Comparison of ENCODE assay signal across 15 cellular contexts in the genomic region with DNA sequence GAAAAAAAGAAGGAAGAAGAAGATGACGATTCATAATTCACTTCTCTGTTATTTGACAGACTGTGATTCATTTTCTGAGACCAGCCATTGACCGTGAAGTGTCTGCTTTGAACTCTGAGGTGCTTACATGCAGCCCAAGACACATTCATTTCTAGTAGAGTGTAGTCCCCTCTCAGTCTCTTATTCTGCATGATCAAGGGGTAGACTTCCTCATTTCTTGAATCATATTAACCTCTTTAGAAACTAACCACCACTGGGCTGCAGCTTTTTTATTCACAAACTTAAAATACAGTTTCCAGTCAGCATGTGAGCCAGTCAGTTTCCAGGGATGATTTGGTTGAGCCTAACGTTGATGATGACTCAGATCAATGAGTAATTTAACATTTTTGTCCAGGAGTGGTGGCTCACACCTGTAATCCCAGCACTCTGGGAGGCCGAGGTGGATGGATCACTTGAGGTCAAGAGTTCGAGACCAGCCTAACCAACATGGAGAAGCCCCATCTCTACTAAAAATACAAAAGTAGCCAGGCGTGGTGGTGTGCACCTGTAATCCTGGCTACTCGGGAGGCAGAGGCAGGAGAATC. TPM values are rescaled to one million over a fixed set of nuclear protein-coding genes. Genes with fewer than 3 reads are reported as not detected.
DNase-seq lines count a peak whose midpoint lies in the region; ATAC-seq and TF ChIP-seq lines count a peak whose summit lies in the region.
"Had no signal": no experiment of that assay in that cellular context is flagged by ENCODE, and none has a peak within 500 bp of the region (broad histone marks: within the 10 kb centered on the region; RNA-seq: fewer than 3 reads in every experiment).

No MANE protein-coding gene starts in this region.

- DNase-seq in mammary epithelial cell: peak; percentile 20
- no peak for DNase-seq in breast epithelium (ENCODE audit: low spot score in 2 of 2)
- no peak for DNase-seq in IMR-90
- DNase-seq in activated CD4-positive, alpha-beta memory T cell treated with anti-CD3 and anti-CD28 coated beads, Interleukin-2, amount 10 ng/mL, durations not matched to agents 7 days and 5 days: no peak
- DNase-seq in stimulated activated naive CD8-positive, alpha-beta T cell treated with anti-CD3 and anti-CD28 coated beads, Interleukin-15, amount 100 ng/mL, for 72 hours: no peak
- DNase-seq in midbrain (lab: John Stamatoyannopoulos, UW): no peak
- no peak for DNase-seq in effector memory CD8-positive, alpha-beta T cell
- DNase-seq: NCI-H510A, SW 1271, thyroid gland had no signal

- no peak overlapping the region for H4K91ac ChIP-seq in IMR-90 (ENCODE audit: insufficient read depth, low read depth, low read length)

- H3K9ac ChIP-seq in mammary epithelial cell (ENCODE audit: insufficient read depth, low read length) (no peak overlapping the region), IMR-90 (ENCODE audit: low read depth, low read length) (no peak overlapping the region)

- POLR2A ChIA-PET in IMR-90 (lab: Charles Lee; ENCODE audit: unreplicated experiment): no interaction called here
- POLR2A ChIA-PET in activated CD4-positive, alpha-beta memory T cell treated with anti-CD3 and anti-CD28 coated beads, Interleukin-2, amount 10 ng/mL, durations not matched to agents 7 days and 5 days (lab: Charles Lee): no interaction called here

- CTCF ChIA-PET in mammary epithelial cell (lab: Charles Lee; ENCODE audit: low non-redundant PET) (no interaction called here), IMR-90 (lab: Yijun Ruan, JAX) (no interaction called here)
- CTCF ChIA-PET in activated CD4-positive, alpha-beta memory T cell treated with anti-CD3 and anti-CD28 coated beads, Interleukin-2, amount 10 ng/mL, durations not matched to agents 7 days and 5 days (lab: Charles Lee): interaction anchor here (1.0 to 9.8 kb wide), 3 partner anchors 143 to 291 kb away, joined by 4 to 111 read pairs (median 5); no protein-coding TSS in a partner anchor

- H3K4me2 ChIP-seq in mammary epithelial cell (ENCODE audit: insufficient read depth, low read depth, low read length) (no peak overlapping the region), IMR-90 (ENCODE audit: low read depth, low read length) (no peak overlapping the region)

- H3K4me1 Mint-ChIP-seq in activated CD4-positive, alpha-beta memory T cell treated with anti-CD3 and anti-CD28 coated beads, Interleukin-2, amount 10 ng/mL, durations not matched to agents 7 days and 5 days: peaks cover 16% of the 10 kb centered on the region
- peaks cover 33% of the 10 kb centered on the region for H3K4me1 Mint-ChIP-seq in stimulated activated naive CD8-positive, alpha-beta T cell treated with anti-CD3 and anti-CD28 coated beads, Interleukin-15, amount 100 ng/mL, for 72 hours
- H3K4me1 Mint-ChIP-seq in effector memory CD8-positive, alpha-beta T cell (ENCODE audit: low read depth in 2 of 2): peaks cover 6 to 7% of the 10 kb centered on the region in 2 donors

- H3K27me3 Mint-ChIP-seq in activated CD4-positive, alpha-beta memory T cell treated with anti-CD3 and anti-CD28 coated beads, Interleukin-2, amount 10 ng/mL, durations not matched to agents 7 days and 5 days: no peaks in the 10 kb centered on the region
- no peaks in the 10 kb centered on the region for H3K27me3 Mint-ChIP-seq in stimulated activated naive CD8-positive, alpha-beta T cell treated with anti-CD3 and anti-CD28 coated beads, Interleukin-15, amount 100 ng/mL, for 72 hours
- H3K27me3 Mint-ChIP-seq in effector memory CD8-positive, alpha-beta T cell: no peaks in the 10 kb centered on the region
- H3K27me3 Mint-ChIP-seq: natural killer cell treated with Interleukin-12 subunit alpha and Interleukin-12 subunit beta and Interleukin-15 and Interleukin-18, amount 100 ng/mL, for 72 hours had no signal

- in situ Hi-C loops in mammary epithelial cell (cut with MboI; ENCODE audit: low sequenced_read_pairs in 2 of 2) (loop anchor here (5.0 to 25.0 kb wide), 2 partner anchors 279 to 1264 kb away; no protein-coding TSS in a partner anchor), IMR-90 (cut with MboI; ENCODE audit: low sequenced_read_pairs) (loop anchor here (5.0 to 25.0 kb wide), 2 partner anchors 279 to 789 kb away; partner anchors contain the start of gene FBXL7)

- dilution Hi-C loops in mammary epithelial cell (cut with HindIII; ENCODE audit: low sequenced_read_pairs) (loop anchor here (5.0 kb wide), 1 partner anchor 254 kb away; no protein-coding TSS in a partner anchor), IMR-90 (cut with HindIII; ENCODE audit: low sequenced_read_pairs, unreplicated experiment) (no loop called here)

- H3K4me3 ChIP-seq in mammary epithelial cell (replicated peaks in 1 of 3; ENCODE audit: insufficient read depth in 1 of 3, low read depth in 2 of 3, low read length in 3 of 3) (no peak overlapping the region), breast epithelium (no peak overlapping the region), IMR-90 (ENCODE audit: insufficient read depth, low read depth, low read length) (no peak overlapping the region)
- H3K4me3 ChIP-seq: lung, thyroid gland had no signal

- H3K36me3 ChIP-seq in mammary epithelial cell (ENCODE audit: insufficient read depth, low read length): no peaks in the 10 kb centered on the region
- H3K36me3 ChIP-seq in breast epithelium: no peaks in the 10 kb centered on the region
- H3K36me3 ChIP-seq in IMR-90 (ENCODE audit: control insufficient read depth, insufficient read depth, low read length): no peaks in the 10 kb centered on the region

- H4K5ac ChIP-seq in IMR-90 (ENCODE audit: low read depth, low read length): no peak overlapping the region

- TF ChIP-seq POLR2A in breast epithelium (IDR thresholded peaks at IDR 0.05) (no peak), IMR-90 (IDR thresholded peaks at IDR 0.05; ENCODE audit: low read depth, low read length) (no peak)

- WGBS in mammary epithelial cell (ENCODE audit: low coverage, missing lambda C conversion rate): 79% methylated on average over 7 of the region's 7 CpGs
- WGBS in IMR-90 (ENCODE audit: extremely low coverage in 2 of 2, insufficient read length in 1 of 2), 2 experiments: no CpG with 5 or more reads among the region's 7 CpGs

- H3K27ac ChIP-seq in mammary epithelial cell (ENCODE audit: insufficient read depth, low read depth, low read length) (no peak overlapping the region), breast epithelium (no peak overlapping the region), IMR-90 (ENCODE audit: insufficient read depth, low read length) (no peak overlapping the region)
- H3K27ac ChIP-seq: thyroid gland, VCaP had no signal

- H3K27me3 ChIP-seq in mammary epithelial cell (ENCODE audit: insufficient read depth, low read length) (no peaks in the 10 kb centered on the region), breast epithelium (no peaks in the 10 kb centered on the region), IMR-90 (ENCODE audit: control insufficient read depth, insufficient read depth, low read length) (no peaks in the 10 kb centered on the region)
- H3K27me3 ChIP-seq: thyroid gland had no signal

- TF ChIP-seq RAD21 in IMR-90 (IDR thresholded peaks at IDR 0.05; ENCODE audit: low read length): no peak

- H2AFZ ChIP-seq in mammary epithelial cell (ENCODE audit: low read depth, low read length) (no peak overlapping the region), IMR-90 (replicated peaks; ENCODE audit: low read length, poor library complexity) (no peak overlapping the region)

- H3K56ac ChIP-seq in IMR-90 (ENCODE audit: extremely low read depth, insufficient read depth, low read length): no peak overlapping the region

- H3K4ac ChIP-seq in IMR-90 (ENCODE audit: low read depth, low read length): no peak overlapping the region

- BruUV-seq in mammary epithelial cell (replicated peaks; lab: Mats Ljungman, UMichigan): no TSS peak
- no TSS peak for BruUV-seq in IMR-90 (replicated peaks; lab: Mats Ljungman, UMichigan)

- peaks cover 0 to 12% of the 10 kb centered on the region in 2 experiments; a peak in 1 of 4 replicates for H3K79me1 ChIP-seq in IMR-90 (ENCODE audit: low read depth in 1 of 2, low read length in 2 of 2)

- no peak overlapping the region for H3K4me3 Mint-ChIP-seq in activated CD4-positive, alpha-beta memory T cell treated with anti-CD3 and anti-CD28 coated beads, Interleukin-2, amount 10 ng/mL, durations not matched to agents 7 days and 5 days
- H3K4me3 Mint-ChIP-seq in stimulated activated naive CD8-positive, alpha-beta T cell treated with anti-CD3 and anti-CD28 coated beads, Interleukin-15, amount 100 ng/mL, for 72 hours: no peak overlapping the region
- H3K4me3 Mint-ChIP-seq in effector memory CD8-positive, alpha-beta T cell: no peak overlapping the region
- H3K4me3 Mint-ChIP-seq: natural killer cell treated with Interleukin-12 subunit alpha and Interleukin-12 subunit beta and Interleukin-15 and Interleukin-18, amount 100 ng/mL, for 72 hours had no signal

- H2BK5ac ChIP-seq in IMR-90 (ENCODE audit: low read depth, low read length, poor library complexity, severe bottlenecking): no peak overlapping the region

- H3K23ac ChIP-seq in IMR-90 (ENCODE audit: low read depth, low read length): no peak overlapping the region

- H3K27ac Mint-ChIP-seq in activated CD4-positive, alpha-beta memory T cell treated with anti-CD3 and anti-CD28 coated beads, Interleukin-2, amount 10 ng/mL, durations not matched to agents 7 days and 5 days: peak overlapping the region; percentile 10
- H3K27ac Mint-ChIP-seq in stimulated activated naive CD8-positive, alpha-beta T cell treated with anti-CD3 and anti-CD28 coated beads, Interleukin-15, amount 100 ng/mL, for 72 hours: peak overlapping the region in 1 of 2 donors; percentile 71
- peak overlapping the region in 1 of 2 donors; percentile 46 for H3K27ac Mint-ChIP-seq in effector memory CD8-positive, alpha-beta T cell
- H3K27ac Mint-ChIP-seq: natural killer cell treated with Interleukin-12 subunit alpha and Interleukin-12 subunit beta and Interleukin-15 and Interleukin-18, amount 100 ng/mL, for 72 hours had no signal

- no peaks in the 10 kb centered on the region for H3K9me3 ChIP-seq in mammary epithelial cell (replicated peaks; ENCODE audit: insufficient read depth, low read length)
- H3K9me3 ChIP-seq in breast epithelium: no peaks in the 10 kb centered on the region
- H3K9me3 ChIP-seq in IMR-90 (ENCODE audit: control insufficient read depth, insufficient read depth, low read length): no peaks in the 10 kb centered on the region
- H3K9me3 ChIP-seq: thyroid gland had no signal

- H3K4me1 ChIP-seq in mammary epithelial cell (ENCODE audit: insufficient read depth, low read length): no peaks in the 10 kb centered on the region
- no peaks in the 10 kb centered on the region for H3K4me1 ChIP-seq in breast epithelium
- peaks cover 21% of the 10 kb centered on the region for H3K4me1 ChIP-seq in IMR-90 (ENCODE audit: control insufficient read depth, insufficient read depth, low read length)
- H3K4me1 ChIP-seq: thyroid gland had no signal

- intact Hi-C loops in mammary epithelial cell (cut with micrococcal nuclease): loop anchor here (10.0 kb wide), 1 partner anchor 221 kb away; no protein-coding TSS in a partner anchor
- intact Hi-C loops in breast epithelium (cut with DNase I; ENCODE audit: low total_unique reads): no loop called here
- intact Hi-C loops in IMR-90 (cut with micrococcal nuclease): no loop called here

- H4K8ac ChIP-seq in IMR-90 (ENCODE audit: low read depth in 2 of 2, low read length in 2 of 2): no peak overlapping the region

- H3K36me3 Mint-ChIP-seq in activated CD4-positive, alpha-beta memory T cell treated with anti-CD3 and anti-CD28 coated beads, Interleukin-2, amount 10 ng/mL, durations not matched to agents 7 days and 5 days (ENCODE audit: low read depth): peaks cover 43% of the 10 kb centered on the region
- peaks cover 4% of the 10 kb centered on the region for H3K36me3 Mint-ChIP-seq in effector memory CD8-positive, alpha-beta T cell (ENCODE audit: insufficient read depth)
- H3K36me3 Mint-ChIP-seq: natural killer cell treated with Interleukin-12 subunit alpha and Interleukin-12 subunit beta and Interleukin-15 and Interleukin-18, amount 100 ng/mL, for 72 hours had no signal

- H2BK15ac ChIP-seq in IMR-90 (ENCODE audit: low read depth, low read length): no peak overlapping the region

- TF ChIP-seq CTCF in mammary epithelial cell (conservative IDR thresholded peaks at IDR 0.05 in 1 of 2, IDR thresholded peaks at IDR 0.05 in 1 of 2; ENCODE audit: extremely low read depth in 1 of 2, insufficient read depth in 1 of 2, low read depth in 1 of 2, low read length in 2 of 2) (no peak), breast epithelium (IDR thresholded peaks at IDR 0.05) (no peak), IMR-90 (conservative IDR thresholded peaks at IDR 0.05; ENCODE audit: low read depth, low read length) (no peak)

- H2BK120ac ChIP-seq in IMR-90 (ENCODE audit: low read depth, low read length): no peak overlapping the region

- ATAC-seq in IMR-90 (ENCODE audit: low read depth): no peak
- ATAC-seq in stimulated activated naive CD8-positive, alpha-beta T cell treated with anti-CD3 and anti-CD28 coated beads, Interleukin-15, amount 100 ng/mL, for 72 hours: peak; percentile 67
- ATAC-seq in GM18909 (IDR thresholded peaks at IDR 0.05; ENCODE audit: poor library complexity, unreplicated experiment): no peak
- ATAC-seq in effector memory CD8-positive, alpha-beta T cell (replicated peaks): no peak
- ATAC-seq: Panc1 had no signal

- H4K20me1 ChIP-seq in mammary epithelial cell (ENCODE audit: insufficient read depth, low read length) (no peaks in the 10 kb centered on the region), IMR-90 (ENCODE audit: insufficient read depth, low read length) (no peaks in the 10 kb centered on the region)

- H3K79me2 ChIP-seq in mammary epithelial cell (ENCODE audit: insufficient read depth, low read length): no peaks in the 10 kb centered on the region

- no peak overlapping the region for H3K14ac ChIP-seq in IMR-90 (replicated peaks; ENCODE audit: low read depth, low read length)

- no peaks in the 10 kb centered on the region for H3K9me3 Mint-ChIP-seq in activated CD4-positive, alpha-beta memory T cell treated with anti-CD3 and anti-CD28 coated beads, Interleukin-2, amount 10 ng/mL, durations not matched to agents 7 days and 5 days
- no peaks in the 10 kb centered on the region for H3K9me3 Mint-ChIP-seq in stimulated activated naive CD8-positive, alpha-beta T cell treated with anti-CD3 and anti-CD28 coated beads, Interleukin-15, amount 100 ng/mL, for 72 hours
- H3K9me3 Mint-ChIP-seq in effector memory CD8-positive, alpha-beta T cell: no peaks in the 10 kb centered on the region
- H3K9me3 Mint-ChIP-seq: natural killer cell treated with Interleukin-12 subunit alpha and Interleukin-12 subunit beta and Interleukin-15 and Interleukin-18, amount 100 ng/mL, for 72 hours had no signal

- no peak overlapping the region for H2AK9ac ChIP-seq in IMR-90 (replicated peaks; ENCODE audit: low read depth, low read length, poor library complexity)

- no peak overlapping the region for H2AK5ac ChIP-seq in IMR-90 (ENCODE audit: low read depth, low read length)

- no peak overlapping the region for H2BK20ac ChIP-seq in IMR-90 (ENCODE audit: low read depth, low read length)

- peaks cover 26% of the 10 kb centered on the region for H3K9me1 ChIP-seq in IMR-90 (ENCODE audit: insufficient read depth, low read length)

- H3K18ac ChIP-seq in IMR-90 (ENCODE audit: low read depth, low read length): no peak overlapping the region

RNA-seq across cellular contexts. Expression of gene OTULIN, which starts 59.2 kb away (rescaled TPM):
- total RNA-seq in mammary epithelial cell: 10 to 100 TPM; 45.6 to 56.0 TPM
- polyA plus RNA-seq in mammary epithelial cell: 13.7 TPM
- 11.3 TPM for polyA minus RNA-seq in mammary epithelial cell
- total RNA-seq in breast epithelium: 10 to 100 TPM; 31.0 to 63.7 (median 47.2) TPM
- total RNA-seq in IMR-90 (2012; rRNA removed): 19.5 and 20.3 TPM in 2 replicates
- 5.9 and 6.9 TPM in 2 replicates for polyA plus RNA-seq in IMR-90 (2012; rRNA removed)
- 2.1 and 2.6 TPM in 2 replicates for polyA plus RNA-seq in IMR-90 (2012; cell fraction: cytosol; rRNA removed)
- 5.2 and 6.8 TPM in 2 replicates for polyA plus RNA-seq in IMR-90 (2012; cell fraction: nucleus; rRNA removed; ENCODE audit: low replicate concordance)
- 10 to 100 TPM; 69.6 to 71.7 TPM for total RNA-seq in activated CD4-positive, alpha-beta memory T cell treated with anti-CD3 and anti-CD28 coated beads, Interleukin-2, amount 10 ng/mL, durations not matched to agents 7 days and 5 days
